Comparison of ENCODE assay signal across 27 cellular contexts in the genomic region with DNA sequence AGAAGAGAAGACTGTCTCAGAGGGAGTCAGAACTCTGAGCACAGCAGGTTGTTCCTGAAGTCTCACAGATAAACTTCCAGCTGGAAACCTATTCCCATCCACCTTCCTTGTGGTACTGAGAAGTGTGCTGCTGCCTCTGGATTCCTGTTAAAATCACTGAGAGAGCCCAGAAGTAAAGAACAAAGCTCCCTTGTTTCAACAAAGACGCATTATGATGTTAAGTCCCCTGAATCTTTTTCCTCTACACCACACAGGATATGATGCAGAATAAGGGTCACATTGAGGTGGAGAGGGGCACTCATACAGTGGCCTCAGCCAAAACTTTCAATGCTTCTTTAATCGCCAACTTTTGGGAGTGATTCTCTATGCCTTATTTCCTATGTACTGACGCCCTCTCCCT.
DNase-seq lines count a peak whose midpoint lies in the region; ATAC-seq and TF ChIP-seq lines count a peak whose summit lies in the region.
"Had no signal": no experiment of that assay in that cellular context is flagged by ENCODE, and none has a peak within 500 bp of the region (broad histone marks: within the 10 kb centered on the region; RNA-seq: fewer than 3 reads in every experiment).

No MANE protein-coding gene starts in this region.

- intact Hi-C loops in lower leg skin (cut with DNase I; ENCODE audit: low total_unique reads) = no loop called here

- DNase-seq in H7 (peak; percentile 4), WTC11 (ENCODE audit: low spot score) (no peak), foreskin melanocyte (peak; percentile 78), putamen (ENCODE audit: low spot score) (peak; percentile 5), lower leg skin (ENCODE audit: low spot score in 2 of 2) (no peak)
- no peak for DNase-seq in stimulated activated naive CD8-positive, alpha-beta T cell treated with anti-CD3 and anti-CD28 coated beads, Interleukin-15, amount 100 ng/mL, for 72 hours
- no peak for DNase-seq in effector memory CD4-positive, alpha-beta T cell
- DNase-seq: activated CD4-positive, alpha-beta T cell treated with anti-CD3 and anti-CD28 coated beads for 48 hours; activated naive CD4-positive, alpha-beta T cell; activated T-cell treated with anti-CD3 and anti-CD28 coated beads, Interleukin-2, amount 50 U/mL, for 48 hours; adrenal gland; CD4-positive, CD25-positive, alpha-beta regulatory T cell; heart right ventricle; immature natural killer cell; left ventricle myocardium superior; mucosa of descending colon; nephron progenitor cell; NK-92 treated with Interleukin-12 subunit alpha and Interleukin-12 subunit beta, amount 100 ng/mL, for 24 hours; posterior cingulate gyrus; stimulated activated CD8-positive, alpha-beta memory T cell treated with anti-CD3 and anti-CD28 coated beads, Interleukin-4, amount 100 ng/mL, for 48 hours; T-helper 17 cell; trophoblast cell had no signal

- POLR2A ChIA-PET in WTC11 (lab: Charles Lee) = no interaction called here

- TF ChIP-seq CTCF in WTC11 (IDR thresholded peaks at IDR 0.05) (no peak), lower leg skin (IDR thresholded peaks at IDR 0.05) (no peak)

- H3K36me3 Mint-ChIP-seq in WTC11 = peaks cover 6% of the 10 kb centered on the region; the same call in 1 of the 2 replicates
- H3K36me3 Mint-ChIP-seq: CD4-positive, CD25-positive, alpha-beta regulatory T cell; immature natural killer cell had no signal

- no peak overlapping the region for H3K4me3 ChIP-seq in H7 (ENCODE audit: insufficient read depth, low read depth, low read length)
- H3K4me3 ChIP-seq in lower leg skin (ENCODE audit: low read depth, poor library complexity, severe bottlenecking) = no peak overlapping the region
- H3K4me3 ChIP-seq in effector memory CD4-positive, alpha-beta T cell (ENCODE audit: insufficient read depth, low read depth, low read length, poor library complexity, severe bottlenecking) = no peak overlapping the region
- H3K4me3 ChIP-seq: adrenal gland, cardiac muscle cell, heart right ventricle, mucosa of descending colon, SJSA1 had no signal

- no peak overlapping the region for H3K4me3 Mint-ChIP-seq in WTC11
- no peak overlapping the region for H3K4me3 Mint-ChIP-seq in stimulated activated naive CD8-positive, alpha-beta T cell treated with anti-CD3 and anti-CD28 coated beads, Interleukin-15, amount 100 ng/mL, for 72 hours
- H3K4me3 Mint-ChIP-seq: CD4-positive, CD25-positive, alpha-beta regulatory T cell; immature natural killer cell; nephron progenitor cell; T-helper 17 cell had no signal

- peaks cover 19% of the 10 kb centered on the region for H3K4me1 Mint-ChIP-seq in WTC11
- no peaks in the 10 kb centered on the region for H3K4me1 Mint-ChIP-seq in stimulated activated naive CD8-positive, alpha-beta T cell treated with anti-CD3 and anti-CD28 coated beads, Interleukin-15, amount 100 ng/mL, for 72 hours
- H3K4me1 Mint-ChIP-seq: CD4-positive, CD25-positive, alpha-beta regulatory T cell; immature natural killer cell; nephron progenitor cell; T-helper 17 cell had no signal

- no peaks in the 10 kb centered on the region for H3K27me3 ChIP-seq in H7 (ENCODE audit: control insufficient read depth, insufficient read depth, low read length)
- no peaks in the 10 kb centered on the region for H3K27me3 ChIP-seq in effector memory CD4-positive, alpha-beta T cell (replicated peaks; ENCODE audit: control insufficient read depth, insufficient read depth, low read length, poor library complexity, severe bottlenecking)
- H3K27me3 ChIP-seq: cardiac muscle cell, SJSA1 had no signal

- no peaks in the 10 kb centered on the region for H3K9me3 ChIP-seq in effector memory CD4-positive, alpha-beta T cell (ENCODE audit: control insufficient read depth, low read length)
- H3K9me3 ChIP-seq: adrenal gland, heart right ventricle, mucosa of descending colon, SJSA1 had no signal

- H3K4me1 ChIP-seq in effector memory CD4-positive, alpha-beta T cell (ENCODE audit: control insufficient read depth, insufficient read depth, low read length, poor library complexity, severe bottlenecking) = no peaks in the 10 kb centered on the region
- H3K4me1 ChIP-seq: adrenal gland had no signal

- no peaks in the 10 kb centered on the region for H3K9me3 Mint-ChIP-seq in WTC11
- no peaks in the 10 kb centered on the region for H3K9me3 Mint-ChIP-seq in stimulated activated naive CD8-positive, alpha-beta T cell treated with anti-CD3 and anti-CD28 coated beads, Interleukin-15, amount 100 ng/mL, for 72 hours
- H3K9me3 Mint-ChIP-seq: immature natural killer cell had no signal

- H3K27ac Mint-ChIP-seq in WTC11 = peak overlapping the region; percentile 22; the same call in 1 of the 2 replicates
- H3K27ac Mint-ChIP-seq in stimulated activated naive CD8-positive, alpha-beta T cell treated with anti-CD3 and anti-CD28 coated beads, Interleukin-15, amount 100 ng/mL, for 72 hours = no peak overlapping the region
- H3K27ac Mint-ChIP-seq: CD4-positive, CD25-positive, alpha-beta regulatory T cell; immature natural killer cell; T-helper 17 cell had no signal

- ATAC-seq in WTC11 (peak; percentile 79), GM18505 (IDR thresholded peaks at IDR 0.05; ENCODE audit: unreplicated experiment) (no peak)
- ATAC-seq in stimulated activated naive CD8-positive, alpha-beta T cell treated with anti-CD3 and anti-CD28 coated beads, Interleukin-15, amount 100 ng/mL, for 72 hours = no peak
- ATAC-seq: left ventricle myocardium superior, mucosa of descending colon, Panc1, T-helper 17 cell had no signal

- TF ChIP-seq POLR2A in lower leg skin (IDR thresholded peaks at IDR 0.05) (no peak), GM18505 (IDR thresholded peaks at IDR 0.05; ENCODE audit: borderline replicate concordance, extremely low read depth, insufficient read depth, insufficient read length) (no peak)

- CTCF ChIA-PET in WTC11 (lab: Charles Lee) = no interaction called here

- no peaks in the 10 kb centered on the region for H3K27me3 Mint-ChIP-seq in WTC11 (ENCODE audit: low read depth)
- H3K27me3 Mint-ChIP-seq in stimulated activated naive CD8-positive, alpha-beta T cell treated with anti-CD3 and anti-CD28 coated beads, Interleukin-15, amount 100 ng/mL, for 72 hours = no peaks in the 10 kb centered on the region
- H3K27me3 Mint-ChIP-seq: CD4-positive, CD25-positive, alpha-beta regulatory T cell; T-helper 17 cell had no signal

- H3K36me3 ChIP-seq in H7 (replicated peaks; ENCODE audit: control insufficient read depth, insufficient read depth, low read length) = no peaks in the 10 kb centered on the region
- H3K36me3 ChIP-seq in effector memory CD4-positive, alpha-beta T cell (ENCODE audit: control insufficient read depth, insufficient read depth, low read length) = no peaks in the 10 kb centered on the region
- H3K36me3 ChIP-seq: adrenal gland, cardiac muscle cell, SJSA1 had no signal

- H3K27ac ChIP-seq in effector memory CD4-positive, alpha-beta T cell (ENCODE audit: insufficient read depth, low read length, poor library complexity, severe bottlenecking) = no peak overlapping the region
- H3K27ac ChIP-seq: adrenal gland, cardiac muscle cell, KMS-11, SJSA1 had no signal

- WGBS in lower leg skin, 2 donors = 49 to 92% methylated on average over 3 of the region's 3 CpGs

TF ChIP-seq in WTC11, 78 proteins besides CTCF, POLR2A, EP300 and RAD21:
- TF ChIP-seq, protein P1, sequence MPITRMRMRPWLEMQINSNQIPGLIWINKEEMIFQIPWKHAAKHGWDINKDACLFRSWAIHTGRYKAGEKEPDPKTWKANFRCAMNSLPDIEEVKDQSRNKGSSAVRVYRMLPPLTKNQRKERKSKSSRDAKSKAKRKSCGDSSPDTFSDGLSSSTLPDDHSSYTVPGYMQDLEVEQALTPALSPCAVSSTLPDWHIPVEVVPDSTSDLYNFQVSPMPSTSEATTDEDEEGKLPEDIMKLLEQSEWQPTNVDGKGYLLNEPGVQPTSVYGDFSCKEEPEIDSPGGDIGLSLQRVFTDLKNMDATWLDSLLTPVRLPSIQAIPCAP (CRISPR knock-in tag; IDR thresholded peaks at IDR 0.05) = no peak
- no peak for TF ChIP-seq SP1 (CRISPR knock-in tag; conservative IDR thresholded peaks at IDR 0.05)
- TF ChIP-seq ETV6 (CRISPR knock-in tag; IDR thresholded peaks at IDR 0.05) = no peak

Comparison
In these comparisons a context has a peak if more than half of its experiments do, and no peak if none do; other contexts are left out.
1. DNase-seq: peak in H7 (single experiment), foreskin melanocyte (single experiment) and putamen (single experiment); none in WTC11 (single experiment), stimulated activated naive CD8-positive, alpha-beta T cell treated with anti-CD3 and anti-CD28 coated beads, Interleukin-15, amount 100 ng/mL, for 72 hours (0 of 2), lower leg skin (0 of 2) and effector memory CD4-positive, alpha-beta T cell (0 of 3).